Comparison of ENCODE assay signal across 13 cellular contexts in genomic region chr22:23054531-23055257, GRCh38. TPM values are rescaled to one million over a fixed set of nuclear protein-coding genes. Genes with fewer than 3 reads are reported as not detected.
DNase-seq lines count a peak whose midpoint lies in the region; ATAC-seq and TF ChIP-seq lines count a peak whose summit lies in the region.
"Had no signal": no experiment of that assay in that cellular context is flagged by ENCODE, and none has a peak within 500 bp of the region (broad histone marks: within the 10 kb centered on the region; RNA-seq: fewer than 3 reads in every experiment).

No MANE protein-coding gene starts in this region.

- H3K27me3 ChIP-seq in colonic mucosa = no peaks in the 10 kb centered on the region
- H3K27me3 ChIP-seq: ascending aorta had no signal

- H3K36me3 ChIP-seq in colonic mucosa = no peaks in the 10 kb centered on the region
- H3K36me3 ChIP-seq: ascending aorta, thoracic aorta had no signal

- no peak overlapping the region for H3K4me3 ChIP-seq in colonic mucosa
- H3K4me3 ChIP-seq: ascending aorta, lung, skin epidermis, thoracic aorta had no signal

- no peak overlapping the region for H3K27ac ChIP-seq in colonic mucosa
- H3K27ac ChIP-seq: ascending aorta, skin epidermis, thoracic aorta had no signal

- TF ChIP-seq CTCF in colonic mucosa (IDR thresholded peaks at IDR 0.05) = no peak

- intact Hi-C loops in colonic mucosa (cut with DNase I) = no loop called here

- no peak overlapping the region for H3K9ac ChIP-seq in colonic mucosa (ENCODE audit: low read depth in 2 of 2, low read length in 2 of 2)

- no peaks in the 10 kb centered on the region for H3K4me1 ChIP-seq in colonic mucosa
- H3K4me1 ChIP-seq: ascending aorta had no signal

- peak; percentile 88 for ATAC-seq in GM18870 (IDR thresholded peaks at IDR 0.05; ENCODE audit: unreplicated experiment)
- peak; percentile 65 for ATAC-seq in HG03159 (IDR thresholded peaks at IDR 0.05; ENCODE audit: unreplicated experiment)

- DNase-seq in Caki2 (ENCODE audit: low read depth) = peak; percentile 56
- peak; percentile 15 for DNase-seq in colonic mucosa
- no peak for DNase-seq in NK-92 (lab: John Stamatoyannopoulos, UW; ENCODE audit: unreplicated experiment)
- no peak for DNase-seq in stimulated activated naive CD4-positive, alpha-beta T cell (lab: John Stamatoyannopoulos, UW)
- no peak for DNase-seq in NOMO-1 treated with DMSO at 0.1 percent for 48 hours (lab: John Stamatoyannopoulos, UW; ENCODE audit: unreplicated experiment)
- DNase-seq in SKM-1 (lab: John Stamatoyannopoulos, UW; ENCODE audit: unreplicated experiment) = no peak
- DNase-seq: IMR-90 had no signal

- no peaks in the 10 kb centered on the region for H3K9me3 ChIP-seq in colonic mucosa

- in situ Hi-C loops in Caki2 (cut with HindIII; ENCODE audit: low pct_unique_long_range_greater_than_20kb, low sequenced_read_pairs) = no loop called here

RNA-seq across cellular contexts. Expression of gene GNAZ, which starts 15.6 kb away (rescaled TPM):
- total RNA-seq in Caki2 (2014; rRNA removed; shearing (Covaris generic); ENCODE audit: low replicate concordance) = 6.4 and 9.1 TPM in 2 replicates
- total RNA-seq in colonic mucosa = 1 to 10 TPM; 1.2 to 2.5 TPM

Comparison
In these comparisons a context has a peak if more than half of its experiments do, and no peak if none do; other contexts are left out.
1. DNase-seq: peak in Caki2 (single experiment) and colonic mucosa (single experiment); none in NK-92 (single experiment), stimulated activated naive CD4-positive, alpha-beta T cell (0 of 6), NOMO-1 treated with DMSO at 0.1 percent for 48 hours (single experiment) and SKM-1 (single experiment).